ENCODE assay signal across 8 cellular contexts in the genomic region with DNA sequence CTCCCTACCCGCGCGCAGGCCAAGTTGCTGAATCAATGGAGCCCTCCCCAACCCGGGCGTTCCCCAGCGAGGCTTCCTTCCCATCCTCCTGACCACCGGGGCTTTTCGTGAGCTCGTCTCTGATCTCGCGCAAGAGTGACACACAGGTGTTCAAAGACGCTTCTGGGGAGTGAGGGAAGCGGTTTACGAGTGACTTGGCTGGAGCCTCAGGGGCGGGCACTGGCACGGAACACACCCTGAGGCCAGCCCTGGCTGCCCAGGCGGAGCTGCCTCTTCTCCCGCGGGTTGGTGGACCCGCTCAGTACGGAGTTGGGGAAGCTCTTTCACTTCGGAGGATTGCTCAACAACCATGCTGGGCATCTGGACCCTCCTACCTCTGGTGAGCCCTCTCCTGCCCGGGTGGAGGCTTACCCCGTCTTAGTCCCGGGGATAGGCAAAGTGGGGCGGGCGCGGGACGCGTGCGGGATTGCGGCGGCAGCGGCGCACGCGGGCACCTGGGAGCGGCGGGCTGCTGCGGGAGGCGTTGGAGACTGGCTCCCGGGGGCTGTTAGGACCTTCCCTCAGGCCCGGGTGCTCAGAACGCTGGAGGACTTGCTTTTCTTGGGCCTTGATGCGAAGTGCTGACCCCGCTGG. TPM values are rescaled to one million over a fixed set of nuclear protein-coding genes. Genes with fewer than 3 reads are reported as not detected.
DNase-seq lines count a peak whose midpoint lies in the region; ATAC-seq, FAIRE-seq and TF ChIP-seq lines count a peak whose summit lies in the region.

TSS of gene FAS (plus strand) at position 271 of the 633 bp plus-strand sequence. CDS start at position 350, 79 bp downstream.

- no peaks in the 10 kb centered on the region for H3K9me3 ChIP-seq in thoracic aorta

- in situ Hi-C loops in GM18951 (cut with MboI; ENCODE audit: low sequenced_read_pairs, unreplicated experiment): no loop called here

- TF ChIP-seq POLR2A in GM18951 (IDR thresholded peaks at IDR 0.05; ENCODE audit: extremely low read depth, insufficient read depth, insufficient read length): peak; percentile 83

- H3K4me1 ChIP-seq in thoracic aorta (ENCODE audit: control insufficient read depth in 1 of 2, low read depth in 2 of 2): peaks cover 38 to 68% of the 10 kb centered on the region in 2 donors

- no peaks in the 10 kb centered on the region for H3K27me3 ChIP-seq in thoracic aorta (replicated peaks; ENCODE audit: insufficient read depth)

- no peaks in the 10 kb centered on the region for H3K36me3 ChIP-seq in thoracic aorta

- FAIRE-seq in frontal cortex (lab: Jason Lieb, UNC): no peak

- peak; percentile 77 for DNase-seq in AG08396 (ENCODE audit: low spot score)
- DNase-seq in RPMI8226: peak; percentile 77
- DNase-seq in activated gamma-delta T cell treated with Interleukin-2 at 50 U/mL for 16 hours: peak; percentile 68
- peak; percentile 45 to 49 for DNase-seq in frontal cortex (ENCODE audit: low spot score in 2 of 2)
- DNase-seq in omental fat pad (ENCODE audit: low spot score): peak; percentile 57
- peak; percentile 28 for DNase-seq in thoracic aorta (ENCODE audit: low spot score)

- peak within 1 kb of the TSS; percentile 87 to 88 for H3K27ac ChIP-seq in thoracic aorta

- peak; percentile 47 for ATAC-seq in HG03159 (IDR thresholded peaks at IDR 0.05; ENCODE audit: unreplicated experiment)
- peak; percentile 76 for ATAC-seq in omental fat pad (ENCODE audit: low FRiP score)
- peak; percentile 55 for ATAC-seq in thoracic aorta (ENCODE audit: insufficient number of reproducible peaks, low FRiP score, low read depth)

- peak within 1 kb of the TSS; percentile 97 for H3K4me3 ChIP-seq in thoracic aorta

- TF ChIP-seq CTCF in omental fat pad (IDR thresholded peaks at IDR 0.05) (no peak), thoracic aorta (IDR thresholded peaks at IDR 0.05) (no peak)

RNA-seq across cellular contexts. Expression of gene FAS, which starts in this region (rescaled TPM):
- total RNA-seq in frontal cortex (1.6 TPM), omental fat pad (10 to 100 TPM; 23.3 to 92.5 (median 46.7) TPM), thoracic aorta (10 to 100 TPM; 24.0 to 32.6 TPM)

Comparison
In these comparisons a context has a peak if more than half of its experiments do, and no peak if none do; other contexts are left out.
1. Peak in every context shown above with its lines: DNase-seq, ATAC-seq, H3K4me3 ChIP-seq and H3K27ac ChIP-seq.